8 cellular contexts compared by ENCODE assay signal in genomic region chr5:132963175-132964104, GRCh38. TPM values are rescaled to one million over a fixed set of nuclear protein-coding genes. Genes with fewer than 3 reads are reported as not detected.
DNase-seq lines count a peak whose midpoint lies in the region; TF ChIP-seq lines count a peak whose summit lies in the region.

Gene AFF4 (minus strand): TSS chr5:132963634. CDS start chr5:132937189, 26,445 bp downstream.

- H3K4me3 Mint-ChIP-seq in activated naive CD8-positive, alpha-beta T cell treated with anti-CD3 and anti-CD28 coated beads for 36 hours = peak within 1 kb of the TSS; percentile 96

- peak within 1 kb of the TSS; percentile 72 for H3K4me3 ChIP-seq in ovary
- H3K4me3 ChIP-seq in thyroid gland (replicated peaks in 1 of 3) = peak within 1 kb of the TSS; percentile 23 to 98 (median 77)

- TF ChIP-seq POLR2A in ovary (IDR thresholded peaks at IDR 0.05) = peak; percentile 99
- peak; percentile 93 to 99 for TF ChIP-seq POLR2A in thyroid gland (IDR thresholded peaks at IDR 0.05)

- CTCF ChIA-PET in HEK293T (lab: Yijun Ruan, JAX) = interaction anchor here (0.5 to 0.7 kb wide), 2 partner anchors 78 to 153 kb away, joined by 3 read pairs; no protein-coding TSS in a partner anchor

- no peaks in the 10 kb centered on the region for H3K36me3 ChIP-seq in ovary
- no peaks in the 10 kb centered on the region for H3K36me3 ChIP-seq in thyroid gland

- peaks cover 13% of the 10 kb centered on the region for H3K36me3 Mint-ChIP-seq in activated naive CD8-positive, alpha-beta T cell treated with anti-CD3 and anti-CD28 coated beads for 36 hours

- H3K27me3 ChIP-seq in ovary = no peaks in the 10 kb centered on the region
- H3K27me3 ChIP-seq in thyroid gland = no peaks in the 10 kb centered on the region

- 0 to 1% (median 0%) methylated on average over 77 to 98 of the region's 98 CpGs for WGBS in ovary, 3 donors
- WGBS in thyroid gland, 2 donors = 0 to 3% methylated on average over 15 of the region's 98 CpGs

- H3K27ac Mint-ChIP-seq in activated naive CD8-positive, alpha-beta T cell treated with anti-CD3 and anti-CD28 coated beads for 36 hours = peak within 1 kb of the TSS; percentile 98

- intact Hi-C loops in head of caudate nucleus (cut with DNase I) = loop anchor here (5.0 to 10.0 kb wide), 3 partner anchors 61 to 96 kb away; partner anchors contain the start of genes GDF9, HSPA4, UQCRQ and ZCCHC10
- intact Hi-C loops in ovary (cut with DNase I) = loop anchor here in 1 of 4 donors (2.0 to 5.0 kb wide), 2 partner anchors 89 to 97 kb away; partner anchors contain the start of genes GDF9, HSPA4 and UQCRQ
- intact Hi-C loops in thyroid gland (cut with DNase I) = loop anchor here (10.0 kb wide), 2 partner anchors 61 to 91 kb away; partner anchors contain the start of genes HSPA4 and ZCCHC10

- TF ChIP-seq CTCF in ovary (IDR thresholded peaks at IDR 0.05) = peak in 1 of 3 donors; percentile 37
- peak in 1 of 6 experiments; percentile 11 for TF ChIP-seq CTCF in thyroid gland (IDR thresholded peaks at IDR 0.05)

- no peak for TF ChIP-seq EP300 in ovary (IDR thresholded peaks at IDR 0.05)

- H3K27ac ChIP-seq in ovary (peak within 1 kb of the TSS; percentile 96 to 97), thyroid gland (peak within 1 kb of the TSS; percentile 94 to 100 (median 100))

- POLR2A ChIA-PET in HEK293T (lab: Yijun Ruan, JAX) = interaction anchor here (0.6 to 3.7 kb wide), 20 partner anchors 10 to 141 kb away, joined by 3 to 35 read pairs (median 4); partner anchors contain the start of genes GDF9, HSPA4, UQCRQ and ZCCHC10

- H3K9me3 ChIP-seq in ovary (no peaks in the 10 kb centered on the region), thyroid gland (no peaks in the 10 kb centered on the region)

- peaks cover 7% of the 10 kb centered on the region for H3K4me1 ChIP-seq in ovary (ENCODE audit: insufficient read depth)
- peaks cover 27 to 30% of the 10 kb centered on the region in 2 donors for H3K4me1 ChIP-seq in thyroid gland

- H3K27me3 Mint-ChIP-seq in activated naive CD8-positive, alpha-beta T cell treated with anti-CD3 and anti-CD28 coated beads for 36 hours = no peaks in the 10 kb centered on the region

- H3K4me1 Mint-ChIP-seq in activated naive CD8-positive, alpha-beta T cell treated with anti-CD3 and anti-CD28 coated beads for 36 hours = peaks cover 25% of the 10 kb centered on the region

- DNase-seq in GM04504 (ENCODE audit: low read depth) (peak; percentile 95), HEK293T (ENCODE audit: extremely low spot score) (peak; percentile 93), MV-4-11 (lab: John Stamatoyannopoulos, UW) (peak; percentile 90), SKM-1 treated with dmso at 0.1 percent for 144 hours (lab: John Stamatoyannopoulos, UW; ENCODE audit: unreplicated experiment) (peak; percentile 89), head of caudate nucleus (peak; percentile 92 to 99 (median 97)), ovary (peak; percentile 96 to 97 (median 97)), thyroid gland (peak; percentile 97)
- peak; percentile 91 for DNase-seq in activated naive CD8-positive, alpha-beta T cell treated with anti-CD3 and anti-CD28 coated beads for 36 hours

- no peaks in the 10 kb centered on the region for H3K9me3 Mint-ChIP-seq in activated naive CD8-positive, alpha-beta T cell treated with anti-CD3 and anti-CD28 coated beads for 36 hours

TF ChIP-seq in HEK293T, 16 proteins besides CTCF, POLR2A, EP300 and RAD21:
- peak; percentile 76 for TF ChIP-seq L3MBTL2 (conservative IDR thresholded peaks at IDR 0.05)
- peak; percentile 20; the same call in 1 of the 2 replicates for TF ChIP-seq ELF4 (IDR thresholded peaks at IDR 0.05)
- TF ChIP-seq SUZ12 (IDR thresholded peaks at IDR 0.05) = no peak
- TF ChIP-seq PKNOX1 (IDR thresholded peaks at IDR 0.05) = peak; percentile 96
- TF ChIP-seq ZNF384 (IDR thresholded peaks at IDR 0.05) = no peak

RNA-seq across cellular contexts. Expression of gene AFF4, which starts in this region (rescaled TPM):
- total RNA-seq in activated naive CD8-positive, alpha-beta T cell treated with anti-CD3 and anti-CD28 coated beads for 36 hours = 10 to 100 TPM; 22.2 to 22.9 TPM
- 100 to 1,000 TPM in 1 of 7 donors, 10 to 100 TPM in 6; 56.6 to 114 (median 83.3) TPM for total RNA-seq in ovary
- 10 to 100 TPM; 19.5 to 56.9 TPM for polyA plus RNA-seq in ovary
- total RNA-seq in thyroid gland = 100 to 1,000 TPM in 2 of 4 donors, 10 to 100 TPM in 2; 81.7 to 150 (median 95.7) TPM

Comparison
In these comparisons a context has a peak if more than half of its experiments do, and no peak if none do; other contexts are left out.
1. Peak in every context shown above with its lines: DNase-seq, H3K4me3 ChIP-seq and H3K27ac ChIP-seq.